8 cellular contexts compared by ENCODE assay signal in the genomic region with DNA sequence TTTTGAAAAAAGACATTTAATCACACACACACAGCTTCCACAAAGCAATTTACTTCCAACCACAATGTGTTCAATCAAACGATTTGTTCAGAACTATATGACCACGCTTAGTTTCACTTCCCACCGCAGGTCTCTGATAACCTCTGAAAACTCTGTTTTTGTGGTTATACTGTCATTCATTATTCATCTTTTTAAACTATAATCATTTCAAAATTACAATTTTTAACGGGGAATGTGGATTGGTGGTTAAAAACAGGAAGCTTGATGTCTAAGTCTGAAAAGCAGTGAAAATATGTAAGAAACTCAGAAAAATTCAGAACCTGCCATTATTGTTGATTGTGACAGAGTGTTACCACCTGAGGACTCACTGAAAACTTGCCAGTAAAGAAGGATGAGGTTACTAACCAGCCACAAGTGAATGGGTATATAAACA. TPM values are rescaled to one million over a fixed set of nuclear protein-coding genes. Genes with fewer than 3 reads are reported as not detected.
A peak's percentile ranks its signal among the peaks of the same experiment; 100 is the strongest.
DNase-seq lines count a peak whose midpoint lies in the region; ATAC-seq and TF ChIP-seq lines count a peak whose summit lies in the region.

No MANE protein-coding gene starts in this region.

- H3K9me3 Mint-ChIP-seq in effector memory CD8-positive, alpha-beta T cell = no peaks in the 10 kb centered on the region

- peaks cover 20 to 21% of the 10 kb centered on the region in 2 donors for H3K4me1 Mint-ChIP-seq in effector memory CD8-positive, alpha-beta T cell (ENCODE audit: low read depth in 2 of 2)

- DNase-seq in GM12865 (ENCODE audit: low read depth) (peak; percentile 73), RPMI7951 (ENCODE audit: low read depth) (peak; percentile 41), NCI-H510A (lab: John Stamatoyannopoulos, UW) (no peak), amniotic stem cell (lab: John Stamatoyannopoulos, UW) (no peak), dorsolateral prefrontal cortex (no peak), mucosa of descending colon (no peak)
- DNase-seq in effector memory CD8-positive, alpha-beta T cell = peak in 2 of 3 experiments; percentile 7 to 8

- H3K9me3 ChIP-seq in mucosa of descending colon = no peaks in the 10 kb centered on the region

- H3K4me3 ChIP-seq in GM12865 (ENCODE audit: low read depth, low read length) (no peak overlapping the region), dorsolateral prefrontal cortex (no peak overlapping the region), mucosa of descending colon (no peak overlapping the region)

- H3K36me3 ChIP-seq in mucosa of descending colon (ENCODE audit: low read depth) = no peaks in the 10 kb centered on the region

- H3K27ac Mint-ChIP-seq in effector memory CD8-positive, alpha-beta T cell = peak overlapping the region in 1 of 2 donors; percentile 57

- H3K27me3 Mint-ChIP-seq in effector memory CD8-positive, alpha-beta T cell = peaks cover 39 to 50% of the 10 kb centered on the region in 2 donors

- TF ChIP-seq CTCF in GM12865 (IDR thresholded peaks at IDR 0.05; ENCODE audit: insufficient read depth, low read depth, low read length, missing control alignments) (no peak), dorsolateral prefrontal cortex (IDR thresholded peaks at IDR 0.05 in 54 of 56, conservative IDR thresholded peaks at IDR 0.05 in 2 of 56; ENCODE audit: low read depth in 1 of 56, partially characterized antibody in 56 of 56) (no peak), mucosa of descending colon (IDR thresholded peaks at IDR 0.05) (no peak)

- H3K4me3 Mint-ChIP-seq in effector memory CD8-positive, alpha-beta T cell = peak overlapping the region; percentile 33 to 51

- ATAC-seq in HG02623 (IDR thresholded peaks at IDR 0.05; ENCODE audit: unreplicated experiment) (peak; percentile 53), mucosa of descending colon (no peak)
- ATAC-seq in effector memory CD8-positive, alpha-beta T cell (replicated peaks) = peak; percentile 94

- intact Hi-C loops in dorsolateral prefrontal cortex (cut with DNase I) = no loop called here
- intact Hi-C loops in mucosa of descending colon (cut with DNase I, micrococcal nuclease) = no loop called here

- H3K36me3 Mint-ChIP-seq in effector memory CD8-positive, alpha-beta T cell (ENCODE audit: insufficient read depth) = no peaks in the 10 kb centered on the region

- H3K27ac ChIP-seq in dorsolateral prefrontal cortex = no peak overlapping the region

- H3K27me3 ChIP-seq in dorsolateral prefrontal cortex = peaks cover 0 to 16% (median 0%) of the 10 kb centered on the region in 45 donors

- no peaks in the 10 kb centered on the region for H3K4me1 ChIP-seq in mucosa of descending colon (ENCODE audit: low read depth)

RNA-seq across cellular contexts. Expression of a gene that starts 12.7 kb away (rescaled TPM):
- not detected in 2 replicates for total RNA-seq in RPMI7951 (2014; rRNA removed; shearing (Covaris generic))
- total RNA-seq in dorsolateral prefrontal cortex (not detected), mucosa of descending colon (not detected)

RNA-seq across cellular contexts. Expression of a gene that starts 39.9 kb away (rescaled TPM):
- 9.4 and 11.9 TPM in 2 replicates for total RNA-seq in RPMI7951 (2014; rRNA removed; shearing (Covaris generic))
- total RNA-seq in dorsolateral prefrontal cortex (1 to 10 TPM in 79 of 120 experiments, under 1 TPM in 32, not detected in 9; 0.39 to 6.5 (median 1.4) TPM), mucosa of descending colon (100 to 1,000 TPM in 1 of 3 donors, 10 to 100 TPM in 2; 34.5 to 101 (median 70.9) TPM)

Comparison
In these comparisons a context has a peak if more than half of its experiments do, and no peak if none do; other contexts are left out.
1. DNase-seq: peak in GM12865 (single experiment), RPMI7951 (single experiment) and effector memory CD8-positive, alpha-beta T cell (2 of 3); none in NCI-H510A (single experiment), amniotic stem cell (single experiment), dorsolateral prefrontal cortex (0 of 10) and mucosa of descending colon (0 of 3).